16 cellular contexts compared by ENCODE assay signal in the genomic region with DNA sequence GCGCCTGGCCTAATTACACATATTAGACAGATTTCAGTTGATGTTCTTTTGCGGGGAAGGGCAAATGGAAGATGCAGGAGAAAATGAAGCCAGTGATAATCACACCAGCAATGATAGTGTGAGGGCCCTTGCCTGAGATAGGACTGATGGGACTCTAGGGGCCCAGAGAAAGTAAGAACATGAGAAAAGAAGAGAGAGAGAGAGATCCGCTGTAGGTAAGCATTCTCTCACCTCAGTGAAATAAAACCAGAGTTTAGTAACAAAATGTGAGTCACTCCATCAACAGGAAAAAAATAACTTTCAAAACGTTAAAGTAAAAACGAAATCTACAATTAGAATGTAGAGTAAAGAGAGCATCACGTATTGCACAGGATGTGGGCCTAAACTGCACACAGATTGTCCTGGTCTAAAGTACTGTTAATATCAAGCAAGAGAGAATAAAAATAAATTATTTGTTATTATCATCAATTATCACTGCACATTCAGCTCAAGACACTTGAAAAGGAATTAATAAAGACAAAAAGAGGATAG. TPM values are rescaled to one million over a fixed set of nuclear protein-coding genes. Genes with fewer than 3 reads are reported as not detected.
A peak's percentile ranks its signal among the peaks of the same experiment; 100 is the strongest.
DNase-seq lines count a peak whose midpoint lies in the region; ATAC-seq and TF ChIP-seq lines count a peak whose summit lies in the region.
"Had no signal": no experiment of that assay in that cellular context is flagged by ENCODE, and none has a peak within 500 bp of the region (broad histone marks: within the 10 kb centered on the region; RNA-seq: fewer than 3 reads in every experiment).

No MANE protein-coding gene starts in this region.

- peak; percentile 30 for ATAC-seq in activated CD8-positive, alpha-beta memory T cell treated with anti-CD3 and anti-CD28 coated beads, Interleukin-2, amount 10 ng/mL, durations not matched to agents 7 days and 5 days
- no peak for ATAC-seq in central memory CD8-positive, alpha-beta T cell (replicated peaks; ENCODE audit: extremely low read depth, poor library complexity, severe bottlenecking)
- peak; percentile 89 for ATAC-seq in stimulated activated effector memory CD8-positive, alpha-beta T cell treated with anti-CD3 and anti-CD28 coated beads, Interleukin-12 subunit alpha, Interleukin-12 subunit beta, amount 100 ng/mL, for 72 hours

- TF ChIP-seq CTCF in tibial nerve (IDR thresholded peaks at IDR 0.05), result no peak

- H3K9me3 Mint-ChIP-seq in activated CD8-positive, alpha-beta memory T cell treated with anti-CD3 and anti-CD28 coated beads, Interleukin-2, amount 10 ng/mL, durations not matched to agents 7 days and 5 days (ENCODE audit: low read depth), result no peaks in the 10 kb centered on the region
- H3K9me3 Mint-ChIP-seq in activated CD4-positive, alpha-beta memory T cell treated with anti-CD3 and anti-CD28 coated beads for 36 hours, result no peaks in the 10 kb centered on the region
- no peaks in the 10 kb centered on the region for H3K9me3 Mint-ChIP-seq in central memory CD8-positive, alpha-beta T cell
- H3K9me3 Mint-ChIP-seq in stimulated activated effector memory CD8-positive, alpha-beta T cell treated with anti-CD3 and anti-CD28 coated beads, Interleukin-12 subunit alpha, Interleukin-12 subunit beta, amount 100 ng/mL, for 72 hours, result no peaks in the 10 kb centered on the region
- H3K9me3 Mint-ChIP-seq: CD4-positive, alpha-beta T cell had no signal

- H3K27me3 Mint-ChIP-seq in activated CD8-positive, alpha-beta memory T cell treated with anti-CD3 and anti-CD28 coated beads, Interleukin-2, amount 10 ng/mL, durations not matched to agents 7 days and 5 days, result peaks cover 17% of the 10 kb centered on the region
- peaks cover 6% of the 10 kb centered on the region for H3K27me3 Mint-ChIP-seq in activated CD4-positive, alpha-beta memory T cell treated with anti-CD3 and anti-CD28 coated beads for 36 hours
- peaks cover 40% of the 10 kb centered on the region for H3K27me3 Mint-ChIP-seq in central memory CD8-positive, alpha-beta T cell

- no peak overlapping the region for H3K4me3 Mint-ChIP-seq in activated CD8-positive, alpha-beta memory T cell treated with anti-CD3 and anti-CD28 coated beads, Interleukin-2, amount 10 ng/mL, durations not matched to agents 7 days and 5 days
- H3K4me3 Mint-ChIP-seq in activated CD4-positive, alpha-beta memory T cell treated with anti-CD3 and anti-CD28 coated beads for 36 hours, result no peak overlapping the region
- no peak overlapping the region for H3K4me3 Mint-ChIP-seq in central memory CD8-positive, alpha-beta T cell
- H3K4me3 Mint-ChIP-seq in stimulated activated effector memory CD8-positive, alpha-beta T cell treated with anti-CD3 and anti-CD28 coated beads, Interleukin-12 subunit alpha, Interleukin-12 subunit beta, amount 100 ng/mL, for 72 hours, result no peak overlapping the region
- H3K4me3 Mint-ChIP-seq: B cell; CD4-positive, alpha-beta T cell; H9 had no signal

- no peaks in the 10 kb centered on the region for H3K4me1 ChIP-seq in tibial nerve

- peaks cover 8% of the 10 kb centered on the region for H3K4me1 Mint-ChIP-seq in activated CD8-positive, alpha-beta memory T cell treated with anti-CD3 and anti-CD28 coated beads, Interleukin-2, amount 10 ng/mL, durations not matched to agents 7 days and 5 days
- peaks cover 3% of the 10 kb centered on the region for H3K4me1 Mint-ChIP-seq in activated CD4-positive, alpha-beta memory T cell treated with anti-CD3 and anti-CD28 coated beads for 36 hours (ENCODE audit: low read depth)
- H3K4me1 Mint-ChIP-seq in central memory CD8-positive, alpha-beta T cell, result no peaks in the 10 kb centered on the region
- H3K4me1 Mint-ChIP-seq in stimulated activated effector memory CD8-positive, alpha-beta T cell treated with anti-CD3 and anti-CD28 coated beads, Interleukin-12 subunit alpha, Interleukin-12 subunit beta, amount 100 ng/mL, for 72 hours, result peaks cover 6% of the 10 kb centered on the region
- H3K4me1 Mint-ChIP-seq: B cell had no signal

- no peak overlapping the region for H3K4me3 ChIP-seq in tibial nerve

- TF ChIP-seq POLR2A in tibial nerve (IDR thresholded peaks at IDR 0.05), result no peak

- peaks cover 0 to 3% of the 10 kb centered on the region in 2 donors for H3K27me3 ChIP-seq in tibial nerve

- H3K36me3 ChIP-seq in tibial nerve, result no peaks in the 10 kb centered on the region

- H3K36me3 Mint-ChIP-seq in activated CD8-positive, alpha-beta memory T cell treated with anti-CD3 and anti-CD28 coated beads, Interleukin-2, amount 10 ng/mL, durations not matched to agents 7 days and 5 days, result no peaks in the 10 kb centered on the region
- H3K36me3 Mint-ChIP-seq in activated CD4-positive, alpha-beta memory T cell treated with anti-CD3 and anti-CD28 coated beads for 36 hours, result no peaks in the 10 kb centered on the region
- no peaks in the 10 kb centered on the region for H3K36me3 Mint-ChIP-seq in central memory CD8-positive, alpha-beta T cell (ENCODE audit: insufficient read depth)
- no peaks in the 10 kb centered on the region for H3K36me3 Mint-ChIP-seq in stimulated activated effector memory CD8-positive, alpha-beta T cell treated with anti-CD3 and anti-CD28 coated beads, Interleukin-12 subunit alpha, Interleukin-12 subunit beta, amount 100 ng/mL, for 72 hours

- WGBS in tibial nerve, 2 donors, result 83 to 85% methylated on average over 6 of the region's 6 CpGs

- H3K9me3 ChIP-seq in tibial nerve, result no peaks in the 10 kb centered on the region

- H3K27ac Mint-ChIP-seq in activated CD8-positive, alpha-beta memory T cell treated with anti-CD3 and anti-CD28 coated beads, Interleukin-2, amount 10 ng/mL, durations not matched to agents 7 days and 5 days, result no peak overlapping the region
- H3K27ac Mint-ChIP-seq in activated CD4-positive, alpha-beta memory T cell treated with anti-CD3 and anti-CD28 coated beads for 36 hours, result no peak overlapping the region
- peak overlapping the region; percentile 12 for H3K27ac Mint-ChIP-seq in central memory CD8-positive, alpha-beta T cell (ENCODE audit: low read depth)
- H3K27ac Mint-ChIP-seq in stimulated activated effector memory CD8-positive, alpha-beta T cell treated with anti-CD3 and anti-CD28 coated beads, Interleukin-12 subunit alpha, Interleukin-12 subunit beta, amount 100 ng/mL, for 72 hours, result peak overlapping the region; percentile 10
- H3K27ac Mint-ChIP-seq: B cell; CD4-positive, alpha-beta T cell had no signal

- CTCF ChIA-PET in activated CD8-positive, alpha-beta memory T cell treated with anti-CD3 and anti-CD28 coated beads, Interleukin-2, amount 10 ng/mL, durations not matched to agents 7 days and 5 days (lab: Charles Lee), result interaction anchor here (0.7 to 1.0 kb wide), 3 partner anchors 28 to 235 kb away, joined by 3 to 4 read pairs (median 3); no protein-coding TSS in a partner anchor
- CTCF ChIA-PET in activated CD4-positive, alpha-beta memory T cell treated with anti-CD3 and anti-CD28 coated beads for 36 hours (lab: Charles Lee), result no interaction called here

- intact Hi-C loops in activated CD4-positive, alpha-beta memory T cell treated with anti-CD3 and anti-CD28 coated beads for 36 hours (cut with micrococcal nuclease), result no loop called here

- TF ChIP-seq EP300 in tibial nerve (IDR thresholded peaks at IDR 0.05), result no peak

- DNase-seq in activated CD8-positive, alpha-beta memory T cell treated with anti-CD3 and anti-CD28 coated beads, Interleukin-2, amount 10 ng/mL, durations not matched to agents 7 days and 5 days, result no peak
- DNase-seq in activated CD8-positive, alpha-beta memory T cell treated with anti-CD3 and anti-CD28 coated beads, Interleukin-2, amount 50 U/mL, for 48 hours, result no peak
- peak; percentile 7 for DNase-seq in activated CD4-positive, alpha-beta memory T cell treated with anti-CD3 and anti-CD28 coated beads for 36 hours
- DNase-seq in central memory CD8-positive, alpha-beta T cell (ENCODE audit: low spot score in 2 of 2), result no peak
- DNase-seq in stimulated activated effector memory CD8-positive, alpha-beta T cell treated with anti-CD3 and anti-CD28 coated beads, Interleukin-12 subunit alpha, Interleukin-12 subunit beta, amount 100 ng/mL, for 72 hours (ENCODE audit: low spot score in 2 of 2), result peak in 1 of 2 donors; percentile 43
- DNase-seq in NOMO-1 treated with dmso at 0.1 percent for 144 hours (lab: John Stamatoyannopoulos, UW; ENCODE audit: unreplicated experiment) (no peak), tibial nerve (ENCODE audit: low spot score in 2 of 2) (no peak)
- DNase-seq: C1 segment of cervical spinal cord; Calu3; CD4-positive, alpha-beta T cell; DMS 273 treated with DMSO at 0.1 percent for 48 hours; GOT3; H9 had no signal

- no peak overlapping the region for H3K27ac ChIP-seq in tibial nerve

- POLR2A ChIA-PET in activated CD4-positive, alpha-beta memory T cell treated with anti-CD3 and anti-CD28 coated beads for 36 hours (lab: Charles Lee), result no interaction called here

RNA-seq across cellular contexts. Expression of gene PRSS50, which starts 6.8 kb away (rescaled TPM):
- not detected for total RNA-seq in activated CD8-positive, alpha-beta memory T cell treated with anti-CD3 and anti-CD28 coated beads, Interleukin-2, amount 10 ng/mL, durations not matched to agents 7 days and 5 days
- not detected for total RNA-seq in activated CD4-positive, alpha-beta memory T cell treated with anti-CD3 and anti-CD28 coated beads for 36 hours
- total RNA-seq in tibial nerve, result under 1 TPM in 2 of 4 donors, not detected in 2; 0.22 to 0.42 TPM
- total RNA-seq: Calu3; CD4-positive, alpha-beta T cell; Daoy; HT1080 had no signal

RNA-seq across cellular contexts. Expression of gene TMIE, which starts 23.2 kb away (rescaled TPM):
- not detected for total RNA-seq in activated CD8-positive, alpha-beta memory T cell treated with anti-CD3 and anti-CD28 coated beads, Interleukin-2, amount 10 ng/mL, durations not matched to agents 7 days and 5 days
- 1 to 10 TPM in 1 of 2 experiments, under 1 TPM in 1; 0.93 to 1.3 TPM for total RNA-seq in activated CD4-positive, alpha-beta memory T cell treated with anti-CD3 and anti-CD28 coated beads for 36 hours
- total RNA-seq in tibial nerve, result under 1 TPM in 1 of 4 donors, not detected in 3; 0.21 TPM
- total RNA-seq: B cell, Daoy, HT1080 had no signal

RNA-seq across cellular contexts. Expression of gene ALS2CL, which starts 30.9 kb away (rescaled TPM):
- under 1 TPM; 0.09 to 0.58 TPM for total RNA-seq in activated CD8-positive, alpha-beta memory T cell treated with anti-CD3 and anti-CD28 coated beads, Interleukin-2, amount 10 ng/mL, durations not matched to agents 7 days and 5 days
- 1 to 10 TPM; 4.0 to 4.3 TPM for total RNA-seq in activated CD4-positive, alpha-beta memory T cell treated with anti-CD3 and anti-CD28 coated beads for 36 hours
- 10 to 100 TPM; 13.0 to 20.1 (median 16.4) TPM for total RNA-seq in tibial nerve

Comparison
In these comparisons a context has a peak if more than half of its experiments do, and no peak if none do; other contexts are left out.
1. H3K27ac Mint-ChIP-seq: peak in central memory CD8-positive, alpha-beta T cell (single experiment) and stimulated activated effector memory CD8-positive, alpha-beta T cell treated with anti-CD3 and anti-CD28 coated beads, Interleukin-12 subunit alpha, Interleukin-12 subunit beta, amount 100 ng/mL, for 72 hours (single experiment); none in activated CD8-positive, alpha-beta memory T cell treated with anti-CD3 and anti-CD28 coated beads, Interleukin-2, amount 10 ng/mL, durations not matched to agents 7 days and 5 days (single experiment) and activated CD4-positive, alpha-beta memory T cell treated with anti-CD3 and anti-CD28 coated beads for 36 hours (single experiment).